ENCODE assay signal across 19 cellular contexts in genomic region chr11:46612326-46612725, GRCh38. TPM values are rescaled to one million over a fixed set of nuclear protein-coding genes. Genes with fewer than 3 reads are reported as not detected.
DNase-seq lines count a peak whose midpoint lies in the region; ATAC-seq and TF ChIP-seq lines count a peak whose summit lies in the region.
"Had no signal": no experiment of that assay in that cellular context is flagged by ENCODE, and none has a peak within 500 bp of the region (broad histone marks: within the 10 kb centered on the region; RNA-seq: fewer than 3 reads in every experiment).

No MANE protein-coding gene starts in this region.

- DNase-seq in Ammon's horn (ENCODE audit: low spot score) (peak; percentile 67), dorsolateral prefrontal cortex (no peak), H9 (no peak), AG08395 (ENCODE audit: low spot score) (no peak), NCI-H748 treated with DMSO at 0.1 percent for 48 hours (lab: John Stamatoyannopoulos, UW) (no peak), mesenchymal stem cell (no peak)
- no peak for DNase-seq in natural killer cell treated with Interleukin-12 subunit alpha and Interleukin-12 subunit beta and Interleukin-15 and Interleukin-18, amount 100 ng/mL, for 72 hours (ENCODE audit: low spot score)
- DNase-seq: Caco-2; EL; NCI-H187 treated with DMSO at 0.1 percent for 48 hours; NCI-H446; NCI-H69; NK-92 treated with Interleukin-12 subunit alpha and Interleukin-12 subunit beta, amount 100 ng/mL, for 24 hours; PC-3; SJCRH30 had no signal

- no peak overlapping the region for H2BK5ac ChIP-seq in H9 (ENCODE audit: insufficient read length, low read length)
- no peak overlapping the region for H2BK5ac ChIP-seq in mesenchymal stem cell (ENCODE audit: low read depth, low read length, poor library complexity, severe bottlenecking)

- H3K4ac ChIP-seq in H9 (ENCODE audit: low read depth, low read length) (no peak overlapping the region), mesenchymal stem cell (ENCODE audit: low read depth in 1 of 2, low read length in 2 of 2) (no peak overlapping the region)

- no peaks in the 10 kb centered on the region for H3K79me2 ChIP-seq in OCI-LY1 (ENCODE audit: insufficient read depth, low read length)
- H3K79me2 ChIP-seq in H9 (ENCODE audit: insufficient read depth, low read length): no peaks in the 10 kb centered on the region

- no peak for ATAC-seq in natural killer cell treated with Interleukin-12 subunit alpha and Interleukin-12 subunit beta and Interleukin-15 and Interleukin-18, amount 100 ng/mL, for 72 hours
- ATAC-seq: A549, PC-3 had no signal

- no peaks in the 10 kb centered on the region for H3K9me2 ChIP-seq in OCI-LY1 (ENCODE audit: low read depth, low read length)

- H3K9me3 ChIP-seq in OCI-LY1 (ENCODE audit: low read length) (no peaks in the 10 kb centered on the region), H9 (ENCODE audit: control insufficient read depth, low read depth, low read length) (no peaks in the 10 kb centered on the region), mesenchymal stem cell (ENCODE audit: control insufficient read depth, low read length) (no peaks in the 10 kb centered on the region)
- H3K9me3 ChIP-seq: A549, Caco-2, SJCRH30 had no signal

- H3K4me3 ChIP-seq in OCI-LY1 (ENCODE audit: low read depth, low read length, poor library complexity, severe bottlenecking): no peak overlapping the region
- H3K4me3 ChIP-seq in dorsolateral prefrontal cortex: peak overlapping the region in 30 of 59 donors; percentile 0 to 49 (median 18)
- no peak overlapping the region for H3K4me3 ChIP-seq in mesenchymal stem cell (ENCODE audit: insufficient read depth in 1 of 2, low read depth in 1 of 2, low read length in 2 of 2)
- H3K4me3 ChIP-seq: A549, SJCRH30 had no signal

- H3K27ac ChIP-seq in OCI-LY1 (ENCODE audit: low read depth, low read length, poor library complexity, severe bottlenecking): peak overlapping the region; percentile 21
- H3K27ac ChIP-seq in dorsolateral prefrontal cortex: peak overlapping the region; percentile 4 to 97 (median 84)
- H3K27ac ChIP-seq in H9 (ENCODE audit: insufficient read length, low read depth, low read length): no peak overlapping the region
- no peak overlapping the region for H3K27ac ChIP-seq in mesenchymal stem cell (ENCODE audit: low read length, poor library complexity, severe bottlenecking)
- H3K27ac ChIP-seq: A549, SJCRH30 had no signal

- H3K23me2 ChIP-seq in H9 (ENCODE audit: insufficient read length, low read depth, low read length, poor library complexity, severe bottlenecking): peaks cover 4% of the 10 kb centered on the region

- no peaks in the 10 kb centered on the region for H4K20me1 ChIP-seq in OCI-LY1 (ENCODE audit: insufficient read depth, low read length)
- H4K20me1 ChIP-seq in H9 (ENCODE audit: control insufficient read depth, insufficient read depth, insufficient read length): no peaks in the 10 kb centered on the region

- no peaks in the 10 kb centered on the region for H3K79me1 ChIP-seq in H9 (ENCODE audit: insufficient read depth, low read depth, low read length, poor library complexity, severe bottlenecking)
- peaks cover 15% of the 10 kb centered on the region for H3K79me1 ChIP-seq in mesenchymal stem cell (replicated peaks; ENCODE audit: low read length, poor library complexity, severe bottlenecking)

- H3K9me3 Mint-ChIP-seq in natural killer cell treated with Interleukin-12 subunit alpha and Interleukin-12 subunit beta and Interleukin-15 and Interleukin-18, amount 100 ng/mL, for 72 hours: no peaks in the 10 kb centered on the region
- H3K9me3 Mint-ChIP-seq in H9: no peaks in the 10 kb centered on the region
- H3K9me3 Mint-ChIP-seq: CD14-positive monocyte, IgD-negative memory B cell had no signal

- no peak overlapping the region for H3T11ph ChIP-seq in H9 (ENCODE audit: low read length)

- H3K27ac Mint-ChIP-seq in natural killer cell treated with Interleukin-12 subunit alpha and Interleukin-12 subunit beta and Interleukin-15 and Interleukin-18, amount 100 ng/mL, for 72 hours: no peak overlapping the region
- H3K27ac Mint-ChIP-seq in H9: no peak overlapping the region
- H3K27ac Mint-ChIP-seq: CD14-positive monocyte had no signal

- H4K91ac ChIP-seq in H9 (ENCODE audit: insufficient read length, low read depth, low read length): no peak overlapping the region
- no peak overlapping the region for H4K91ac ChIP-seq in mesenchymal stem cell (ENCODE audit: low read length)

- H4K8ac ChIP-seq in H9 (replicated peaks; ENCODE audit: insufficient read length, low read depth, low read length): no peak overlapping the region
- H4K8ac ChIP-seq in mesenchymal stem cell (ENCODE audit: low read length): no peak overlapping the region

- no peak overlapping the region for H2BK12ac ChIP-seq in H9 (ENCODE audit: insufficient read length, low read depth, low read length)
- H2BK12ac ChIP-seq in mesenchymal stem cell (ENCODE audit: low read length in 2 of 2): no peak overlapping the region

- H2AFZ ChIP-seq in OCI-LY1 (ENCODE audit: low read length): 0 out of 2 replicates have a peak overlapping the region, but pooled peaks have one; percentile 22
- no peak overlapping the region for H2AFZ ChIP-seq in H9 (ENCODE audit: low read length)
- no peak overlapping the region for H2AFZ ChIP-seq in mesenchymal stem cell (ENCODE audit: low read depth, low read length)

- no CpG with 5 or more reads among the region's 2 CpGs for WGBS in H9 (ENCODE audit: extremely low coverage, insufficient read length, low lambda C conversion rate)
- 100% methylated on average over 1 of the region's 2 CpGs for WGBS in mesenchymal stem cell

- H4K5ac ChIP-seq in H9 (ENCODE audit: insufficient read length, low read depth, low read length): no peak overlapping the region

- H3F3A ChIP-seq in OCI-LY1 (ENCODE audit: insufficient read depth, low read length): no peaks in the 10 kb centered on the region

- H3K4me2 ChIP-seq in OCI-LY1 (ENCODE audit: low read length) (peak overlapping the region; percentile 41), H9 (ENCODE audit: insufficient read depth, insufficient read length, low read length) (no peak overlapping the region), mesenchymal stem cell (ENCODE audit: low read length, poor library complexity, severe bottlenecking) (no peak overlapping the region)

- H3K27me3 ChIP-seq in OCI-LY1 (ENCODE audit: insufficient read depth, low read length) (no peaks in the 10 kb centered on the region), dorsolateral prefrontal cortex (no peaks in the 10 kb centered on the region), H9 (ENCODE audit: insufficient read depth, low read length) (no peaks in the 10 kb centered on the region), mesenchymal stem cell (ENCODE audit: control insufficient read depth in 1 of 2, insufficient read depth in 1 of 2, low read length in 2 of 2) (no peaks in the 10 kb centered on the region)
- H3K27me3 ChIP-seq: SJCRH30 had no signal

- H3K18ac ChIP-seq in H9 (ENCODE audit: insufficient read length, low read depth, low read length): no peak overlapping the region
- H3K18ac ChIP-seq in mesenchymal stem cell (ENCODE audit: low read depth in 1 of 2, low read length in 2 of 2): no peak overlapping the region

- H3K36me3 ChIP-seq in OCI-LY1 (ENCODE audit: insufficient read depth, low read length) (no peaks in the 10 kb centered on the region), mesenchymal stem cell (ENCODE audit: control insufficient read depth in 1 of 2, insufficient read depth in 2 of 2, low read depth in 1 of 2, low read length in 2 of 2) (peaks cover 0 to 4% of the 10 kb centered on the region in 2 experiments)
- H3K36me3 ChIP-seq: SJCRH30 had no signal

- no peak overlapping the region for H3K23ac ChIP-seq in H9 (ENCODE audit: insufficient read length, low read depth, low read length)
- H3K23ac ChIP-seq in mesenchymal stem cell (ENCODE audit: low read length in 2 of 2): no peak overlapping the region

- H3K27me3 Mint-ChIP-seq in natural killer cell treated with Interleukin-12 subunit alpha and Interleukin-12 subunit beta and Interleukin-15 and Interleukin-18, amount 100 ng/mL, for 72 hours: no peaks in the 10 kb centered on the region
- no peaks in the 10 kb centered on the region for H3K27me3 Mint-ChIP-seq in H9 (ENCODE audit: low read depth)
- H3K27me3 Mint-ChIP-seq: IgD-negative memory B cell had no signal

- H3K4me1 ChIP-seq in OCI-LY1 (ENCODE audit: insufficient read depth, low read length, severe bottlenecking) (peaks cover 33% of the 10 kb centered on the region), H9 (ENCODE audit: insufficient read depth, low read length) (no peaks in the 10 kb centered on the region), mesenchymal stem cell (ENCODE audit: control insufficient read depth, insufficient read depth, low read depth, low read length) (peaks cover 7% of the 10 kb centered on the region)

- H2BK120ac ChIP-seq in H9 (ENCODE audit: low read depth, low read length, poor library complexity, severe bottlenecking) (no peak overlapping the region), mesenchymal stem cell (ENCODE audit: low read depth, low read length) (no peak overlapping the region)

- H2BK20ac ChIP-seq in H9 (ENCODE audit: low read depth, low read length, poor library complexity, severe bottlenecking): no peak overlapping the region

- intact Hi-C loops in dorsolateral prefrontal cortex (cut with DNase I): loop anchor here (10.0 kb wide), 1 partner anchor 228 kb away; the partner anchor contains the start of gene MDK (in 2 of the 2)

- H3K56ac ChIP-seq in H9 (ENCODE audit: insufficient read length, low read depth, low read length): no peak overlapping the region

- peak overlapping the region; percentile 6 for H3K4me3 Mint-ChIP-seq in natural killer cell treated with Interleukin-12 subunit alpha and Interleukin-12 subunit beta and Interleukin-15 and Interleukin-18, amount 100 ng/mL, for 72 hours
- no peak overlapping the region for H3K4me3 Mint-ChIP-seq in H9
- H3K4me3 Mint-ChIP-seq: CD14-positive monocyte, IgD-negative memory B cell had no signal

- H3K14ac ChIP-seq in H9 (ENCODE audit: insufficient read depth, low read length): no peak overlapping the region
- no peak overlapping the region for H3K14ac ChIP-seq in mesenchymal stem cell (ENCODE audit: low read length in 2 of 2)

- peaks cover 12 to 17% of the 10 kb centered on the region in 2 donors for H3K4me1 Mint-ChIP-seq in natural killer cell treated with Interleukin-12 subunit alpha and Interleukin-12 subunit beta and Interleukin-15 and Interleukin-18, amount 100 ng/mL, for 72 hours (ENCODE audit: low read depth in 2 of 2)
- H3K4me1 Mint-ChIP-seq in H9: peaks cover 11 to 12% of the 10 kb centered on the region in 2 experiments

- H2AK5ac ChIP-seq in H9 (ENCODE audit: insufficient read length, low read length) (no peak overlapping the region), mesenchymal stem cell (ENCODE audit: low read length, severe bottlenecking) (no peak overlapping the region)

- H3K9ac ChIP-seq in OCI-LY1 (ENCODE audit: low read length) (0 out of 2 replicates have a peak overlapping the region, but pooled peaks have one; percentile 10), H9 (ENCODE audit: extremely low read depth, insufficient read length, low read length) (no peak overlapping the region), mesenchymal stem cell (ENCODE audit: low read length) (no peak overlapping the region)

- H2BK15ac ChIP-seq in H9 (ENCODE audit: low read depth, low read length) (no peak overlapping the region), mesenchymal stem cell (ENCODE audit: low read depth, poor library complexity, severe bottlenecking) (no peak overlapping the region)

- TF ChIP-seq CTCF in OCI-LY1 (IDR thresholded peaks at IDR 0.05; ENCODE audit: low read length): no peak
- no peak for TF ChIP-seq CTCF in dorsolateral prefrontal cortex (IDR thresholded peaks at IDR 0.05 in 54 of 56, conservative IDR thresholded peaks at IDR 0.05 in 2 of 56; ENCODE audit: low read depth in 1 of 56, partially characterized antibody in 56 of 56)
- TF ChIP-seq CTCF in H9 (conservative IDR thresholded peaks at IDR 0.05): no peak

- H3K36me3 Mint-ChIP-seq in natural killer cell treated with Interleukin-12 subunit alpha and Interleukin-12 subunit beta and Interleukin-15 and Interleukin-18, amount 100 ng/mL, for 72 hours: no peaks in the 10 kb centered on the region
- H3K36me3 Mint-ChIP-seq in H9 (ENCODE audit: insufficient read depth in 1 of 3, low read depth in 3 of 3): no peaks in the 10 kb centered on the region

RNA-seq across cellular contexts. Expression of gene HARBI1, which starts 4.7 kb away (rescaled TPM):
- total RNA-seq in dorsolateral prefrontal cortex: 10 to 100 TPM in 23 of 120 experiments, 1 to 10 TPM in 97; 4.5 to 29.2 (median 8.0) TPM
- 1 to 10 TPM; 6.2 to 6.4 TPM for total RNA-seq in natural killer cell treated with Interleukin-12 subunit alpha and Interleukin-12 subunit beta and Interleukin-15 and Interleukin-18, amount 100 ng/mL, for 72 hours
- 6.3 and 7.3 TPM in 2 replicates for total RNA-seq in H9 (2021)
- polyA plus RNA-seq in mesenchymal stem cell (2013, experiment 1 of 2): 3.6 TPM
- 3.3 TPM for polyA plus RNA-seq in mesenchymal stem cell (2013, experiment 2 of 2)

RNA-seq across cellular contexts. Expression of gene ATG13, which starts 5.0 kb away (rescaled TPM):
- total RNA-seq in dorsolateral prefrontal cortex (100 to 1,000 TPM; 107 to 201 (median 150) TPM), H9 (2021) (79.1 and 83.0 TPM in 2 replicates)
- total RNA-seq in natural killer cell treated with Interleukin-12 subunit alpha and Interleukin-12 subunit beta and Interleukin-15 and Interleukin-18, amount 100 ng/mL, for 72 hours: 10 to 100 TPM; 93.9 to 96.6 TPM
- 51.4 TPM for polyA plus RNA-seq in mesenchymal stem cell (2013, experiment 1 of 2)
- polyA plus RNA-seq in mesenchymal stem cell (2013, experiment 2 of 2): 54.7 TPM

RNA-seq across cellular contexts. Expression of gene AMBRA1, which starts 18.5 kb away (rescaled TPM):
- total RNA-seq in dorsolateral prefrontal cortex (10 to 100 TPM; 38.0 to 80.2 (median 50.1) TPM), H9 (2021) (37.5 and 40.0 TPM in 2 replicates)
- 10 to 100 TPM; 50.7 to 72.4 TPM for total RNA-seq in natural killer cell treated with Interleukin-12 subunit alpha and Interleukin-12 subunit beta and Interleukin-15 and Interleukin-18, amount 100 ng/mL, for 72 hours
- polyA plus RNA-seq in mesenchymal stem cell (2013, experiment 1 of 2): 11.5 TPM
- polyA plus RNA-seq in mesenchymal stem cell (2013, experiment 2 of 2): 11.7 TPM

Comparison
In these comparisons a context has a peak if more than half of its experiments do, and no peak if none do; other contexts are left out.
1. H3K27ac ChIP-seq: peak in OCI-LY1 (single experiment) and dorsolateral prefrontal cortex (59 of 59); none in H9 (single experiment) and mesenchymal stem cell (single experiment).
2. H3K4me3 ChIP-seq: peak in dorsolateral prefrontal cortex (30 of 59); none in OCI-LY1 (single experiment) and mesenchymal stem cell (0 of 2).